14 cellular contexts compared by ENCODE assay signal in the genomic region with DNA sequence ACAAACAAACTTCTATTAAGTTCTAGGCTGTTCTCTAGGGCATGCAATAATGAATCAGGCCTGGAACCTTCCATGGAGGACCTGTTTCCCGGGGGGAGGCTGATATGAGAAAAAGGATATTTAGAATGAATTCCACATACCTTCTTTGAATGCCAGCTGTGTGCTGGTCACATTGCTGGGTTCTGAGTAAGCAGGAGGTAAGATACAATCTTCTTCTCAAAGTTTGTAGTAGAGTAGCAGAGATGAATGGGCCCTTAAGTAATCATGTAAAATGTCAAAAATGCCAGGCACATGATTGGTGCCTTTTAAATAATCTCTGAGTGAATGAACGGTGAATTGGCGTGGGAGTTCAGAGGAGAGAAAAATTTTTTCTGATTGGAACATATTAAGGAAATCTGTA. TPM values are rescaled to one million over a fixed set of nuclear protein-coding genes. Genes with fewer than 3 reads are reported as not detected.
DNase-seq lines count a peak whose midpoint lies in the region; ATAC-seq and TF ChIP-seq lines count a peak whose summit lies in the region.
"Had no signal": no experiment of that assay in that cellular context is flagged by ENCODE, and none has a peak within 500 bp of the region (broad histone marks: within the 10 kb centered on the region; RNA-seq: fewer than 3 reads in every experiment).

No MANE protein-coding gene starts in this region.

- no peaks in the 10 kb centered on the region for H3K79me2 ChIP-seq in smooth muscle cell (ENCODE audit: low read depth)

- CTCF ChIA-PET in activated CD8-positive, alpha-beta memory T cell treated with anti-CD3 and anti-CD28 coated beads, Interleukin-2, amount 10 ng/mL, durations not matched to agents 7 days and 5 days (lab: Charles Lee): no interaction called here

- H3K27ac ChIP-seq in smooth muscle cell (ENCODE audit: low read depth): peak overlapping the region; percentile 43
- H3K27ac ChIP-seq in dorsolateral prefrontal cortex: no peak overlapping the region
- H3K27ac ChIP-seq: 22Rv1, body of pancreas, tibial artery had no signal

- H3F3A ChIP-seq in smooth muscle cell (ENCODE audit: low read depth): peaks cover 6% of the 10 kb centered on the region

- peaks cover 11% of the 10 kb centered on the region for H3K4me1 Mint-ChIP-seq in activated CD8-positive, alpha-beta memory T cell treated with anti-CD3 and anti-CD28 coated beads, Interleukin-2, amount 10 ng/mL, durations not matched to agents 7 days and 5 days

- peak overlapping the region; percentile 45 for H3K4me2 ChIP-seq in smooth muscle cell

- no peaks in the 10 kb centered on the region for H3K27me3 ChIP-seq in smooth muscle cell (ENCODE audit: low read depth)
- H3K27me3 ChIP-seq in dorsolateral prefrontal cortex: no peaks in the 10 kb centered on the region
- H3K27me3 ChIP-seq: body of pancreas, tibial artery had no signal

- no peak overlapping the region for H3K9ac ChIP-seq in smooth muscle cell (ENCODE audit: low read depth)

- DNase-seq in activated CD8-positive, alpha-beta memory T cell treated with anti-CD3 and anti-CD28 coated beads, Interleukin-2, amount 10 ng/mL, durations not matched to agents 7 days and 5 days: peak; percentile 12
- DNase-seq in activated CD8-positive, alpha-beta memory T cell treated with anti-CD3 and anti-CD28 coated beads for 24 hours: no peak
- DNase-seq in fibroblast of the aortic adventitia (ENCODE audit: low read depth) (peak; percentile 72), smooth muscle cell (lab: John Stamatoyannopoulos, UW; ENCODE audit: unreplicated experiment) (no peak), activated gamma-delta T cell treated with Interleukin-2 at 50 U/mL for 16 hours (no peak), dorsolateral prefrontal cortex (no peak), NCI-H82 (lab: John Stamatoyannopoulos, UW) (no peak)
- DNase-seq: activated T-cell treated with anti-CD3 and anti-CD28 coated beads, Interleukin-2, amount 50 U/mL, for 24 hours; body of pancreas; NCI-H2227 treated with DMSO at 0.1 percent for 48 hours; tibial artery had no signal

- WGBS in smooth muscle cell (ENCODE audit: low lambda C conversion rate): 27% methylated on average over 3 of the region's 3 CpGs

- H3K9me3 Mint-ChIP-seq in activated CD8-positive, alpha-beta memory T cell treated with anti-CD3 and anti-CD28 coated beads, Interleukin-2, amount 10 ng/mL, durations not matched to agents 7 days and 5 days (ENCODE audit: low read depth): no peaks in the 10 kb centered on the region
- H3K9me3 Mint-ChIP-seq: activated T-cell treated with anti-CD3 and anti-CD28 coated beads, Interleukin-2, amount 50 U/mL, for 24 hours; natural killer cell treated with Interleukin-12 subunit alpha and Interleukin-12 subunit beta and Interleukin-15 and Interleukin-18, amount 100 ng/mL, for 72 hours had no signal

- ATAC-seq in activated CD8-positive, alpha-beta memory T cell treated with anti-CD3 and anti-CD28 coated beads, Interleukin-2, amount 10 ng/mL, durations not matched to agents 7 days and 5 days: no peak
- peak; percentile 68 for ATAC-seq in SK-N-SH treated with all-trans-retinoic acid at 6 μM for 48 hours
- ATAC-seq: body of pancreas; natural killer cell treated with Interleukin-12 subunit alpha and Interleukin-12 subunit beta and Interleukin-15 and Interleukin-18, amount 100 ng/mL, for 72 hours had no signal

- H3K27ac Mint-ChIP-seq in activated CD8-positive, alpha-beta memory T cell treated with anti-CD3 and anti-CD28 coated beads, Interleukin-2, amount 10 ng/mL, durations not matched to agents 7 days and 5 days: no peak overlapping the region
- H3K27ac Mint-ChIP-seq: activated T-cell treated with anti-CD3 and anti-CD28 coated beads, Interleukin-2, amount 50 U/mL, for 24 hours; natural killer cell treated with Interleukin-12 subunit alpha and Interleukin-12 subunit beta and Interleukin-15 and Interleukin-18, amount 100 ng/mL, for 72 hours had no signal

- peaks cover 20% of the 10 kb centered on the region for H3K27me3 Mint-ChIP-seq in activated CD8-positive, alpha-beta memory T cell treated with anti-CD3 and anti-CD28 coated beads, Interleukin-2, amount 10 ng/mL, durations not matched to agents 7 days and 5 days
- H3K27me3 Mint-ChIP-seq: activated T-cell treated with anti-CD3 and anti-CD28 coated beads, Interleukin-2, amount 50 U/mL, for 24 hours had no signal

- H3K4me1 ChIP-seq in smooth muscle cell (ENCODE audit: low read depth): no peaks in the 10 kb centered on the region

- H3K4me3 Mint-ChIP-seq in activated CD8-positive, alpha-beta memory T cell treated with anti-CD3 and anti-CD28 coated beads, Interleukin-2, amount 10 ng/mL, durations not matched to agents 7 days and 5 days: no peak overlapping the region
- H3K4me3 Mint-ChIP-seq: activated T-cell treated with anti-CD3 and anti-CD28 coated beads, Interleukin-2, amount 50 U/mL, for 24 hours; natural killer cell treated with Interleukin-12 subunit alpha and Interleukin-12 subunit beta and Interleukin-15 and Interleukin-18, amount 100 ng/mL, for 72 hours had no signal

- no peaks in the 10 kb centered on the region for H4K20me1 ChIP-seq in smooth muscle cell (ENCODE audit: low read depth)

- no peak overlapping the region for H2AFZ ChIP-seq in smooth muscle cell (ENCODE audit: low read depth)

- no peaks in the 10 kb centered on the region for H3K9me3 ChIP-seq in smooth muscle cell (replicated peaks; ENCODE audit: low read depth)
- H3K9me3 ChIP-seq: body of pancreas, tibial artery had no signal

- no peak for TF ChIP-seq CTCF in fibroblast of the aortic adventitia (IDR thresholded peaks at IDR 0.05; ENCODE audit: insufficient read depth, low read length)
- TF ChIP-seq CTCF in smooth muscle cell (IDR thresholded peaks at IDR 0.05; ENCODE audit: borderline replicate concordance, insufficient read depth, poor library complexity, severe bottlenecking): no peak
- TF ChIP-seq CTCF in dorsolateral prefrontal cortex (IDR thresholded peaks at IDR 0.05 in 54 of 56, conservative IDR thresholded peaks at IDR 0.05 in 2 of 56; ENCODE audit: low read depth in 1 of 56, partially characterized antibody in 56 of 56): no peak

- no peaks in the 10 kb centered on the region for H3K36me3 ChIP-seq in smooth muscle cell (ENCODE audit: low read depth)
- H3K36me3 ChIP-seq: tibial artery had no signal

- H3K36me3 Mint-ChIP-seq in activated CD8-positive, alpha-beta memory T cell treated with anti-CD3 and anti-CD28 coated beads, Interleukin-2, amount 10 ng/mL, durations not matched to agents 7 days and 5 days: no peaks in the 10 kb centered on the region
- H3K36me3 Mint-ChIP-seq: natural killer cell treated with Interleukin-12 subunit alpha and Interleukin-12 subunit beta and Interleukin-15 and Interleukin-18, amount 100 ng/mL, for 72 hours had no signal

- intact Hi-C loops in dorsolateral prefrontal cortex (cut with DNase I): no loop called here

- H3K4me3 ChIP-seq in fibroblast of the aortic adventitia (ENCODE audit: low read depth, low read length) (no peak overlapping the region), smooth muscle cell (no peak overlapping the region), dorsolateral prefrontal cortex (no peak overlapping the region)
- H3K4me3 ChIP-seq: body of pancreas, tibial artery had no signal

TF ChIP-seq in SK-N-SH treated with all-trans-retinoic acid at 6 μM for 48 hours, 23 proteins besides CTCF, POLR2A, EP300 and RAD21 (continues in another document):
- TF ChIP-seq ZC3H10 (CRISPR knock-in tag; IDR thresholded peaks at IDR 0.05) (peak; percentile 29; the same call in 1 of the 2 replicates), ESRRG (CRISPR knock-in tag; IDR thresholded peaks at IDR 0.05) (no peak), SNAI2 (CRISPR knock-in tag; IDR thresholded peaks at IDR 0.05) (no peak), ISL1 (CRISPR knock-in tag; IDR thresholded peaks at IDR 0.05) (peak; percentile 96), CSDC2 (CRISPR knock-in tag; IDR thresholded peaks at IDR 0.05) (no peak; the same call in 1 of the 2 replicates), ARNTL (CRISPR knock-in tag; IDR thresholded peaks at IDR 0.05; ENCODE audit: borderline replicate concordance, low read depth) (no peak), ZFP3 (CRISPR knock-in tag; IDR thresholded peaks at IDR 0.05) (peak; percentile 70; the same call in 1 of the 2 replicates), GLIS3 (CRISPR knock-in tag; IDR thresholded peaks at IDR 0.05) (no peak), ZNF8 (CRISPR knock-in tag; IDR thresholded peaks at IDR 0.05) (no peak), ZFP30 (CRISPR knock-in tag; IDR thresholded peaks at IDR 0.05) (no peak)
- TF ChIP-seq, protein P1, sequence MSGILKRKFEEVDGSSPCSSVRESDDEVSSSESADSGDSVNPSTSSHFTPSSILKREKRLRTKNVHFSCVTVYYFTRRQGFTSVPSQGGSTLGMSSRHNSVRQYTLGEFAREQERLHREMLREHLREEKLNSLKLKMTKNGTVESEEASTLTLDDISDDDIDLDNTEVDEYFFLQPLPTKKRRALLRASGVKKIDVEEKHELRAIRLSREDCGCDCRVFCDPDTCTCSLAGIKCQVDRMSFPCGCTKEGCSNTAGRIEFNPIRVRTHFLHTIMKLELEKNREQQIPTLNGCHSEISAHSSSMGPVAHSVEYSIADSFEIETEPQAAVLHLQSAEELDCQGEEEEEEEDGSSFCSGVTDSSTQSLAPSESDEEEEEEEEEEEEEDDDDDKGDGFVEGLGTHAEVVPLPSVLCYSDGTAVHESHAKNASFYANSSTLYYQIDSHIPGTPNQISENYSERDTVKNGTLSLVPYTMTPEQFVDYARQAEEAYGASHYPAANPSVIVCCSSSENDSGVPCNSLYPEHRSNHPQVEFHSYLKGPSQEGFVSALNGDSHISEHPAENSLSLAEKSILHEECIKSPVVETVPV (CRISPR knock-in tag; IDR thresholded peaks at IDR 0.05): 0 out of 2 replicates have a peak, but pooled peaks have one; percentile 43
- TF ChIP-seq, protein P2, sequence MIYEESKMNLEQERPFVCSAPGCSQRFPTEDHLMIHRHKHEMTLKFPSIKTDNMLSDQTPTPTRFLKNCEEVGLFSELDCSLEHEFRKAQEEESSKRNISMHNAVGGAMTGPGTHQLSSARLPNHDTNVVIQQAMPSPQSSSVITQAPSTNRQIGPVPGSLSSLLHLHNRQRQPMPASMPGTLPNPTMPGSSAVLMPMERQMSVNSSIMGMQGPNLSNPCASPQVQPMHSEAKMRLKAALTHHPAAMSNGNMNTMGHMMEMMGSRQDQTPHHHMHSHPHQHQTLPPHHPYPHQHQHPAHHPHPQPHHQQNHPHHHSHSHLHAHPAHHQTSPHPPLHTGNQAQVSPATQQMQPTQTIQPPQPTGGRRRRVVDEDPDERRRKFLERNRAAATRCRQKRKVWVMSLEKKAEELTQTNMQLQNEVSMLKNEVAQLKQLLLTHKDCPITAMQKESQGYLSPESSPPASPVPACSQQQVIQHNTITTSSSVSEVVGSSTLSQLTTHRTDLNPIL (CRISPR knock-in tag; IDR thresholded peaks at IDR 0.05; ENCODE audit: low read depth): peak; percentile 93

RNA-seq across cellular contexts. Expression of a gene that starts 47.4 kb away (rescaled TPM):
- under 1 TPM; 0.35 TPM for total RNA-seq in activated CD8-positive, alpha-beta memory T cell treated with anti-CD3 and anti-CD28 coated beads, Interleukin-2, amount 10 ng/mL, durations not matched to agents 7 days and 5 days
- 6.0 and 117 TPM in 2 replicates for total RNA-seq in fibroblast of the aortic adventitia (ENCODE audit: low replicate concordance)
- total RNA-seq in smooth muscle cell: 53.6 and 72.0 TPM in 2 replicates
- 41.7 and 85.6 TPM in 2 replicates for polyA plus RNA-seq in smooth muscle cell
- 100 to 1,000 TPM in 7 of 120 experiments, 10 to 100 TPM in 113; 17.7 to 220 (median 53.6) TPM for total RNA-seq in dorsolateral prefrontal cortex

Comparison
In these comparisons a context has a peak if more than half of its experiments do, and no peak if none do; other contexts are left out.
1. DNase-seq: peak in activated CD8-positive, alpha-beta memory T cell treated with anti-CD3 and anti-CD28 coated beads, Interleukin-2, amount 10 ng/mL, durations not matched to agents 7 days and 5 days (single experiment) and fibroblast of the aortic adventitia (single experiment); none in activated CD8-positive, alpha-beta memory T cell treated with anti-CD3 and anti-CD28 coated beads for 24 hours (single experiment), smooth muscle cell (single experiment), activated gamma-delta T cell treated with Interleukin-2 at 50 U/mL for 16 hours (single experiment), dorsolateral prefrontal cortex (0 of 10) and NCI-H82 (single experiment).